25 cellular contexts compared by ENCODE assay signal in genomic region chr17:8039611-8040168, GRCh38. TPM values are rescaled to one million over a fixed set of nuclear protein-coding genes. Genes with fewer than 3 reads are reported as not detected.
DNase-seq lines count a peak whose midpoint lies in the region; ATAC-seq, FAIRE-seq and TF ChIP-seq lines count a peak whose summit lies in the region.
"Had no signal": no experiment of that assay in that cellular context is flagged by ENCODE, and none has a peak within 500 bp of the region (broad histone marks: within the 10 kb centered on the region; RNA-seq: fewer than 3 reads in every experiment).

No MANE protein-coding gene starts in this region.

- H2BK20ac ChIP-seq in IMR-90 (ENCODE audit: low read depth, low read length) (no peak overlapping the region), H1 (ENCODE audit: low read length) (no peak overlapping the region)

- no peak for TF ChIP-seq EP300 in H1 (IDR thresholded peaks at IDR 0.05; ENCODE audit: borderline replicate concordance in 1 of 2, low read depth in 2 of 2, low read length in 2 of 2)

- no peak for DNase-seq in IMR-90
- no peak for DNase-seq in H1 (ENCODE audit: low read depth in 1 of 2, low spot score in 2 of 2)
- no peak for DNase-seq in lower lobe of right lung
- peak in 1 of 2 donors; percentile 40 for DNase-seq in tibial artery
- no peak for DNase-seq in activated gamma-delta T cell (lab: John Stamatoyannopoulos, UW)
- no peak for DNase-seq in DMS114 treated with DMSO at 0.1 percent for 48 hours (lab: John Stamatoyannopoulos, UW; ENCODE audit: unreplicated experiment)
- DNase-seq: activated CD4-positive, alpha-beta T cell treated with anti-CD3 and anti-CD28 coated beads, Interleukin-2, amount 50 U/mL, for 48 hours; activated CD4-positive, CD25-positive, alpha-beta regulatory T cell; activated CD8-positive, alpha-beta memory T cell treated with anti-CD3 and anti-CD28 coated beads, Interleukin-2, amount 50 U/mL, for 48 hours; activated naive CD8-positive, alpha-beta T cell treated with anti-CD3 and anti-CD28 coated beads for 36 hours; HCEC 1CT; heart right ventricle; MM.1S; NCI-H1436 treated with DMSO at 0.1 percent for 48 hours; NCI-H748 treated with DMSO at 0.1 percent for 48 hours; stimulated activated naive CD4-positive, alpha-beta T cell treated with Interleukin-2 at 50 U/mL for 16 hours; trophoblast cell had no signal

- H3K4me3 ChIP-seq in IMR-90 (ENCODE audit: insufficient read depth, low read depth, low read length) (no peak overlapping the region), H1 (ENCODE audit: extremely low read depth in 1 of 4, insufficient read depth in 2 of 4, low read depth in 3 of 4, low read length in 4 of 4) (peak overlapping the region in 2 of 4 experiments; percentile 22 to 64; a peak in 5 of 8 replicates), lower lobe of right lung (peak overlapping the region; percentile 53), tibial artery (peak overlapping the region; percentile 31 to 37)

- H3K36me3 ChIP-seq in IMR-90 (ENCODE audit: control insufficient read depth, insufficient read depth, low read length) (no peaks in the 10 kb centered on the region), H1 (ENCODE audit: control insufficient read depth in 2 of 4, insufficient read depth in 4 of 4, low read length in 3 of 4) (no peaks in the 10 kb centered on the region; a peak in 1 of 8 replicates), lower lobe of right lung (no peaks in the 10 kb centered on the region), tibial artery (no peaks in the 10 kb centered on the region)
- H3K36me3 ChIP-seq: heart right ventricle had no signal

- H2AK5ac ChIP-seq in IMR-90 (ENCODE audit: low read depth, low read length) (no peak overlapping the region), H1 (ENCODE audit: low read depth, low read length) (no peak overlapping the region)

- no peak overlapping the region for H3K18ac ChIP-seq in IMR-90 (ENCODE audit: low read depth, low read length)
- H3K18ac ChIP-seq in H1 (ENCODE audit: extremely low read depth, low read length): 0 out of 2 replicates have a peak overlapping the region, but pooled peaks have one; percentile 7

- H3K27ac ChIP-seq in IMR-90 (ENCODE audit: insufficient read depth, low read length) (no peak overlapping the region), H1 (ENCODE audit: low read depth, low read length) (no peak overlapping the region), lower lobe of right lung (peak overlapping the region; percentile 80), tibial artery (no peak overlapping the region)
- H3K27ac ChIP-seq: C4-2B had no signal

- H4K8ac ChIP-seq in IMR-90 (ENCODE audit: low read depth in 2 of 2, low read length in 2 of 2) (no peak overlapping the region), H1 (ENCODE audit: extremely low read depth, insufficient read depth, low read length) (no peak overlapping the region)

- POLR2A ChIA-PET in IMR-90 (lab: Charles Lee; ENCODE audit: unreplicated experiment): no interaction called here
- POLR2A ChIA-PET in H1 (lab: Charles Lee; ENCODE audit: partially characterized antibody): interaction anchor here (0.7 to 1.4 kb wide), 4 partner anchors 15 to 111 kb away, joined by 3 to 4 read pairs (median 3); no protein-coding TSS in a partner anchor

- no peak overlapping the region for H2BK12ac ChIP-seq in H1 (ENCODE audit: low read depth, low read length)

- no peak overlapping the region for H2AK9ac ChIP-seq in IMR-90 (replicated peaks; ENCODE audit: low read depth, low read length, poor library complexity)

- intact Hi-C loops in IMR-90 (cut with micrococcal nuclease) (no loop called here), lower lobe of right lung (cut with DNase I) (no loop called here), tibial artery (cut with DNase I; ENCODE audit: low total_unique reads) (no loop called here)

- H3K4ac ChIP-seq in IMR-90 (ENCODE audit: low read depth, low read length): no peak overlapping the region
- H3K4ac ChIP-seq in H1 (replicated peaks; ENCODE audit: insufficient read length, low read depth, low read length): no peak overlapping the region

- no peak for TF ChIP-seq CTCF in IMR-90 (conservative IDR thresholded peaks at IDR 0.05; ENCODE audit: low read depth, low read length)
- no peak for TF ChIP-seq CTCF in H1 (IDR thresholded peaks at IDR 0.05; ENCODE audit: control extremely low read depth in 1 of 3, insufficient read depth in 1 of 3, low read depth in 1 of 3, low read length in 3 of 3)
- no peak for TF ChIP-seq CTCF in lower lobe of right lung (IDR thresholded peaks at IDR 0.05)
- TF ChIP-seq CTCF in tibial artery (IDR thresholded peaks at IDR 0.05): no peak

- H3K79me2 ChIP-seq in H1 (ENCODE audit: control insufficient read depth in 1 of 2, insufficient read depth in 2 of 2, low read length in 2 of 2): no peaks in the 10 kb centered on the region

- H3K9me3 ChIP-seq in IMR-90 (ENCODE audit: control insufficient read depth, insufficient read depth, low read length) (no peaks in the 10 kb centered on the region), H1 (ENCODE audit: insufficient read depth in 2 of 2, low read depth in 1 of 2, low read length in 1 of 2) (no peaks in the 10 kb centered on the region), lower lobe of right lung (no peaks in the 10 kb centered on the region), tibial artery (no peaks in the 10 kb centered on the region)
- H3K9me3 ChIP-seq: heart right ventricle had no signal

- H3K23me2 ChIP-seq in H1 (ENCODE audit: low read depth, low read length): peaks cover 4% of the 10 kb centered on the region; the same call in 1 of the 2 replicates

- no peak for ATAC-seq in IMR-90 (ENCODE audit: low read depth)
- peak in 1 of 2 donors; percentile 20 for ATAC-seq in lower lobe of right lung
- no peak for ATAC-seq in HG03442 (IDR thresholded peaks at IDR 0.05; ENCODE audit: unreplicated experiment)
- ATAC-seq in GM18868 (IDR thresholded peaks at IDR 0.05; ENCODE audit: unreplicated experiment): no peak

- no peak overlapping the region for H3K4me2 ChIP-seq in IMR-90 (ENCODE audit: low read depth, low read length)
- H3K4me2 ChIP-seq in H1 (ENCODE audit: insufficient read depth in 1 of 2, low read depth in 2 of 2, low read length in 2 of 2): peak overlapping the region; percentile 70 to 99

- WGBS in IMR-90 (ENCODE audit: extremely low coverage in 2 of 2, insufficient read length in 1 of 2), 2 experiments: no CpG with 5 or more reads among the region's 11 CpGs
- 58% methylated on average over 5 of the region's 11 CpGs; no CpG with 5 or more reads in 1 of the 2 experiments for WGBS in H1 (ENCODE audit: extremely low coverage in 1 of 2, insufficient coverage in 1 of 2, insufficient read length in 1 of 2, insufficient replicate concordance in 2 of 2, low coverage in 1 of 2, low lambda C conversion rate in 2 of 2, missing lambda C conversion rate in 1 of 2), 2 experiments

- no TSS peak for BruUV-seq in IMR-90 (replicated peaks; lab: Mats Ljungman, UMichigan)

- no peaks in the 10 kb centered on the region for H3K9me1 ChIP-seq in IMR-90 (ENCODE audit: insufficient read depth, low read length)

- peak overlapping the region; percentile 32 for H2AFZ ChIP-seq in IMR-90 (replicated peaks; ENCODE audit: low read length, poor library complexity)
- H2AFZ ChIP-seq in H1 (ENCODE audit: low read length): peak overlapping the region; percentile 32; the same call in 1 of the 2 replicates

- H2BK15ac ChIP-seq in IMR-90 (ENCODE audit: low read depth, low read length) (no peak overlapping the region), H1 (ENCODE audit: low read length) (0 out of 2 replicates have a peak overlapping the region, but pooled peaks have one; percentile 19)

- no peak for TF ChIP-seq POLR2A in IMR-90 (IDR thresholded peaks at IDR 0.05; ENCODE audit: low read depth, low read length)
- no peak for TF ChIP-seq POLR2A in H1 (IDR thresholded peaks at IDR 0.05; ENCODE audit: control extremely low read depth in 1 of 2, low read depth in 2 of 2, low read length in 2 of 2)

- in situ Hi-C loops in IMR-90 (cut with MboI; ENCODE audit: low sequenced_read_pairs): loop anchor here (10.0 kb wide), 1 partner anchor 125 kb away; the partner anchor contains the start of gene RNF227

- H3K56ac ChIP-seq in IMR-90 (ENCODE audit: extremely low read depth, insufficient read depth, low read length): no peak overlapping the region
- no peak overlapping the region for H3K56ac ChIP-seq in H1 (replicated peaks; ENCODE audit: insufficient read length, low read depth, low read length)

- peaks cover 33% of the 10 kb centered on the region for H3K27me3 ChIP-seq in IMR-90 (ENCODE audit: control insufficient read depth, insufficient read depth, low read length)
- peaks cover 0 to 9% (median 4%) of the 10 kb centered on the region in 4 experiments; a peak in 3 of 7 replicates for H3K27me3 ChIP-seq in H1 (replicated peaks in 1 of 4; ENCODE audit: control insufficient read depth in 3 of 4, extremely low read depth in 1 of 4, insufficient read depth in 3 of 4, low read length in 3 of 4)
- H3K27me3 ChIP-seq in lower lobe of right lung (ENCODE audit: low read depth): peaks cover 29% of the 10 kb centered on the region
- H3K27me3 ChIP-seq in tibial artery: peaks cover 0 to 61% of the 10 kb centered on the region in 2 donors

- no peak for TF ChIP-seq RAD21 in IMR-90 (IDR thresholded peaks at IDR 0.05; ENCODE audit: low read length)
- no peak for TF ChIP-seq RAD21 in H1 (IDR thresholded peaks at IDR 0.05 in 1 of 2, conservative IDR thresholded peaks at IDR 0.05 in 1 of 2; ENCODE audit: low read depth in 2 of 2, low read length in 2 of 2)

- H3K14ac ChIP-seq in IMR-90 (replicated peaks; ENCODE audit: low read depth, low read length) (no peak overlapping the region), H1 (ENCODE audit: insufficient read length) (no peak overlapping the region)

- no peak overlapping the region for H2BK120ac ChIP-seq in IMR-90 (ENCODE audit: low read depth, low read length)
- no peak overlapping the region for H2BK120ac ChIP-seq in H1 (replicated peaks; ENCODE audit: low read depth, low read length)

- H3K79me1 ChIP-seq in IMR-90 (ENCODE audit: low read depth in 1 of 2, low read length in 2 of 2) (no peaks in the 10 kb centered on the region), H1 (ENCODE audit: low read depth, low read length) (no peaks in the 10 kb centered on the region)

- FAIRE-seq in H1 (lab: Jason Lieb, UNC): no peak

- H4K5ac ChIP-seq in IMR-90 (ENCODE audit: low read depth, low read length) (no peak overlapping the region), H1 (ENCODE audit: insufficient read length, low read depth, low read length) (no peak overlapping the region)

- CTCF ChIA-PET in IMR-90 (lab: Yijun Ruan, JAX) (no interaction called here), H1 (lab: Charles Lee; ENCODE audit: partially characterized antibody) (interaction anchor here (1.0 to 6.0 kb wide), 11 partner anchors 17 to 134 kb away, joined by 3 to 141 read pairs (median 8); no protein-coding TSS in a partner anchor)

- H2BK5ac ChIP-seq in IMR-90 (ENCODE audit: low read depth, low read length, poor library complexity, severe bottlenecking) (no peak overlapping the region), H1 (ENCODE audit: low read depth, low read length) (no peak overlapping the region)

- H3K9ac ChIP-seq in IMR-90 (ENCODE audit: low read depth, low read length): no peak overlapping the region
- no peak overlapping the region for H3K9ac ChIP-seq in H1 (replicated peaks in 1 of 4; ENCODE audit: extremely low read depth in 1 of 4, low read depth in 3 of 4, low read length in 3 of 4)

- H3K4me1 ChIP-seq in IMR-90 (ENCODE audit: control insufficient read depth, insufficient read depth, low read length) (no peaks in the 10 kb centered on the region), H1 (replicated peaks in 1 of 4; ENCODE audit: control insufficient read depth in 3 of 4, insufficient read depth in 4 of 4, low read length in 3 of 4) (peaks cover 0 to 10% (median 6%) of the 10 kb centered on the region in 4 experiments; a peak in 5 of 7 replicates), lower lobe of right lung (peaks cover 29% of the 10 kb centered on the region), tibial artery (peaks cover 0 to 8% (median 0%) of the 10 kb centered on the region in 4 donors)

- H4K20me1 ChIP-seq in IMR-90 (ENCODE audit: insufficient read depth, low read length) (no peaks in the 10 kb centered on the region), H1 (replicated peaks in 1 of 2; ENCODE audit: control insufficient read depth in 1 of 2, insufficient read depth in 2 of 2, low read length in 2 of 2) (no peaks in the 10 kb centered on the region)

- dilution Hi-C loops in IMR-90 (cut with HindIII; ENCODE audit: low sequenced_read_pairs, unreplicated experiment): no loop called here

- no peak overlapping the region for H3K23ac ChIP-seq in IMR-90 (ENCODE audit: low read depth, low read length)
- H3K23ac ChIP-seq in H1 (ENCODE audit: insufficient read length): no peak overlapping the region

- H4K91ac ChIP-seq in IMR-90 (ENCODE audit: insufficient read depth, low read depth, low read length): no peak overlapping the region
- H4K91ac ChIP-seq in H1 (replicated peaks; ENCODE audit: insufficient read length, low read length): peak overlapping the region; percentile 14

RNA-seq across cellular contexts. Expression of gene ALOX15B, which starts 0.8 kb away (rescaled TPM):
- total RNA-seq in IMR-90 (2012; rRNA removed): not detected in 2 replicates
- not detected in 2 replicates for polyA plus RNA-seq in IMR-90 (2012; rRNA removed)
- 0.03 TPM in 1 of 2 replicates, not detected in the other for polyA plus RNA-seq in IMR-90 (2012; cell fraction: cytosol; rRNA removed)
- polyA plus RNA-seq in IMR-90 (2012; cell fraction: nucleus; rRNA removed; ENCODE audit: low replicate concordance): not detected in 2 replicates
- total RNA-seq in H1 (2021; fragmentation: NEBNext Ultra II Directional; extraction: Animal tissue kit (Norgen Biotek cat#: 25700)): 0.46 and 0.63 TPM in 2 replicates
- 0.91 and 1.4 TPM in 2 replicates for polyA plus RNA-seq in H1 (2011; rRNA removed)
- 0.76 TPM for polyA plus RNA-seq in H1 (2011; cell fraction: cytosol; rRNA removed)
- polyA plus RNA-seq in H1 (2011; cell fraction: nucleus; rRNA removed): 1.3 TPM
- polyA plus RNA-seq in H1 (2012, experiment 1 of 2): 0.42 to 0.79 TPM (median 0.60 TPM) in 4 replicates
- polyA plus RNA-seq in H1 (2012, experiment 2 of 2): 0.26 TPM
- 0.73 TPM for polyA plus RNA-seq in H1 (2013, experiment 1 of 2)
- 0.70 TPM for polyA plus RNA-seq in H1 (2013, experiment 2 of 2)
- 0.51 and 0.63 TPM in 2 replicates for polyA minus RNA-seq in H1 (2011; rRNA and poly(A)+ RNA removed)
- polyA minus RNA-seq in H1 (2011; cell fraction: cytosol; rRNA and poly(A)+ RNA removed): not detected
- 0.70 TPM for polyA minus RNA-seq in H1 (2011; cell fraction: nucleus; rRNA and poly(A)+ RNA removed)
- total RNA-seq in lower lobe of right lung: 53.5 TPM
- total RNA-seq: activated T-helper 2 cell treated with anti-CD3 and anti-CD28 coated beads, Interferon-gamma antibody, Interleukin-2, Interleukin-4, amounts not matched to agents 10 μg/mL and 5 μg/mL and 100 μg/mL, durations not matched to agents 14 hours and 24 hours and 36 hours; neural crest cell had no signal

RNA-seq across cellular contexts. Expression of gene GUCY2D, which starts 37.3 kb away (rescaled TPM):
- total RNA-seq in IMR-90 (2012; rRNA removed) (not detected in 2 replicates), lower lobe of right lung (3.1 TPM)
- polyA plus RNA-seq in IMR-90 (2012; rRNA removed) (0.03 TPM in 1 of 2 replicates, not detected in the other), H1 (2011; rRNA removed) (0.20 and 0.31 TPM in 2 replicates)
- polyA plus RNA-seq in IMR-90 (2012; cell fraction: cytosol; rRNA removed): not detected in 2 replicates
- not detected in 2 replicates for polyA plus RNA-seq in IMR-90 (2012; cell fraction: nucleus; rRNA removed; ENCODE audit: low replicate concordance)
- total RNA-seq in H1 (2021; fragmentation: NEBNext Ultra II Directional; extraction: Animal tissue kit (Norgen Biotek cat#: 25700)): 0.48 and 0.59 TPM in 2 replicates
- 0.27 TPM for polyA plus RNA-seq in H1 (2011; cell fraction: cytosol; rRNA removed)
- polyA plus RNA-seq in H1 (2011; cell fraction: nucleus; rRNA removed): 0.66 TPM
- polyA plus RNA-seq in H1 (2012, experiment 1 of 2): 0.19 to 0.70 TPM (median 0.62 TPM) in 3 of 4 replicates, not detected in the other
- not detected for polyA plus RNA-seq in H1 (2012, experiment 2 of 2)
- 0.36 TPM for polyA plus RNA-seq in H1 (2013, experiment 1 of 2)
- 0.28 TPM for polyA plus RNA-seq in H1 (2013, experiment 2 of 2)
- polyA minus RNA-seq in H1 (2011; rRNA and poly(A)+ RNA removed): 0.29 and 0.60 TPM in 2 replicates
- 1.8 TPM for polyA minus RNA-seq in H1 (2011; cell fraction: cytosol; rRNA and poly(A)+ RNA removed)
- polyA minus RNA-seq in H1 (2011; cell fraction: nucleus; rRNA and poly(A)+ RNA removed): 0.40 TPM
- total RNA-seq: activated naive CD8-positive, alpha-beta T cell treated with anti-CD3 and anti-CD28 coated beads for 36 hours; activated T-helper 2 cell treated with anti-CD3 and anti-CD28 coated beads, Interferon-gamma antibody, Interleukin-2, Interleukin-4, amounts not matched to agents 10 μg/mL and 5 μg/mL and 100 μg/mL, durations not matched to agents 14 hours and 24 hours and 36 hours; neural crest cell; posterior vena cava; smooth muscle cell had no signal
- polyA plus RNA-seq: heart right ventricle had no signal

RNA-seq across cellular contexts. Expression of gene ALOX12B, which starts 47.8 kb away (rescaled TPM):
- total RNA-seq in IMR-90 (2012; rRNA removed): not detected in 2 replicates
- polyA plus RNA-seq in IMR-90 (2012; rRNA removed): not detected in 2 replicates
- polyA plus RNA-seq in IMR-90 (2012; cell fraction: cytosol; rRNA removed): not detected in 2 replicates
- polyA plus RNA-seq in IMR-90 (2012; cell fraction: nucleus; rRNA removed; ENCODE audit: low replicate concordance): not detected in 2 replicates
- total RNA-seq in H1 (2021; fragmentation: NEBNext Ultra II Directional; extraction: Animal tissue kit (Norgen Biotek cat#: 25700)): not detected in 2 replicates
- 0.82 and 0.86 TPM in 2 replicates for polyA plus RNA-seq in H1 (2011; rRNA removed)
- polyA plus RNA-seq in H1 (2011; cell fraction: cytosol; rRNA removed): 0.45 TPM
- 0.88 TPM for polyA plus RNA-seq in H1 (2011; cell fraction: nucleus; rRNA removed)
- polyA plus RNA-seq in H1 (2012, experiment 1 of 2): 0.48 to 1.3 TPM (median 0.92 TPM) in 4 replicates
- 0.96 TPM for polyA plus RNA-seq in H1 (2012, experiment 2 of 2)
- polyA plus RNA-seq in H1 (2013, experiment 1 of 2): 0.12 TPM
- 0.26 TPM for polyA plus RNA-seq in H1 (2013, experiment 2 of 2)
- polyA minus RNA-seq in H1 (2011; rRNA and poly(A)+ RNA removed): 0.41 and 0.82 TPM in 2 replicates
- polyA minus RNA-seq in H1 (2011; cell fraction: cytosol; rRNA and poly(A)+ RNA removed): not detected
- polyA minus RNA-seq in H1 (2011; cell fraction: nucleus; rRNA and poly(A)+ RNA removed): not detected
- total RNA-seq in lower lobe of right lung: not detected
- total RNA-seq: heart right ventricle, liver, neural crest cell, posterior vena cava had no signal
- polyA plus RNA-seq: heart right ventricle, liver had no signal

Comparison
In these comparisons a context has a peak if more than half of its experiments do, and no peak if none do; other contexts are left out.
1. RNA of gene ALOX15B, which starts 0.8 kb away (total RNA-seq): 53.5 TPM in lower lobe of right lung (single experiment); 0.46 to 0.63 TPM in H1 and not detected in IMR-90; every median in the first group is over 10 times any median in the second.